In the genomic region with DNA sequence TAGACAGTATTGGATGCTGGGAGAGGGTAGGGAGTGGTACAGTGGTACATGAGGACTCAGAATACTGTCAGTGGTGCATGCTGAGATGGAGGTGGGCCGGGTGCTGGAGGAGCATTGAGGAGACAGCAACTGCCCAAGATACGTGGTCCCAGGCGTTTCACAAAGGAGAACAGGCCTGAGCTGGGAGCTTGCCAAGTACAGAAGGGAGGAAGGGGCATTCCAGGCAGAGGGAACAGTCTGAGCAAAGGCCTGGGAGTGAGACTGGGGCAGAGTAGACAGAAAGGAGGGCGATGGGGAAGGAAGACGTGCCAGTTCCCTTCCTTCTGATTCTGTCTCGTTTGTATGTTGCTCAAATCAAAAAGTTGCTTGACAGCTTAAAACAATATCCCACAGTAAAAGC, we compare ENCODE assay signal across 34 cellular contexts.
"Had no signal": no experiment of that assay in that cellular context is flagged by ENCODE, and none has a peak within 500 bp of the region (broad histone marks: within the 10 kb centered on the region; RNA-seq: fewer than 3 reads in every experiment).

No MANE protein-coding gene starts in this region.

- H3K9me3 Mint-ChIP-seq: activated CD4-positive, alpha-beta T cell treated with anti-CD3 and anti-CD28 coated beads, Interleukin-2, amount 10 ng/mL, durations not matched to agents 24 days and 14 days; activated CD8-positive, alpha-beta T cell treated with anti-CD3 and anti-CD28 coated beads for 36 hours; activated naive CD4-positive, alpha-beta T cell treated with anti-CD3 and anti-CD28 coated beads, Interleukin-2, amount 50 U/mL, for 72 hours; activated T-cell treated with anti-CD3 and anti-CD28 coated beads, Interleukin-2, amount 50 U/mL, for 4 hours; activated T-helper 17 cell treated with anti-CD3 and anti-CD28 coated beads, Interleukin-2, amount 50 U/mL, for 72 hours; T-cell had no signal

- DNase-seq: activated B cell treated with CpG ODN at 0.5 μM for 24 hours; activated CD4-positive, alpha-beta memory T cell treated with anti-CD3 and anti-CD28 coated beads for 36 hours; activated CD4-positive, alpha-beta T cell treated with anti-CD3 and anti-CD28 coated beads for 4 hours; activated CD4-positive, alpha-beta T cell treated with anti-CD3 and anti-CD28 coated beads, Interleukin-2, amount 10 ng/mL, durations not matched to agents 24 days and 14 days; activated CD4-positive, alpha-beta T cell treated with anti-CD3 and anti-CD28 coated beads, Interleukin-2, amount 50 U/mL, for 1 hour; activated CD4-positive, alpha-beta T cell treated with anti-CD3 and anti-CD28 coated beads, Interleukin-2, amount 50 U/mL, for 4 hours; activated CD4-positive, CD25-positive, alpha-beta regulatory T cell treated with anti-CD3 and anti-CD28 coated beads, Interleukin-2, amount 50 U/mL, for 72 hours; activated CD8-positive, alpha-beta memory T cell treated with anti-CD3 and anti-CD28 coated beads, Interleukin-2, amount 50 U/mL, for 4 hours; activated CD8-positive, alpha-beta T cell treated with anti-CD3 and anti-CD28 coated beads for 36 hours; activated effector memory CD4-positive, alpha-beta T cell treated with anti-CD3 and anti-CD28 coated beads, Interleukin-2, amount 50 U/mL, for 16 hours; activated gamma-delta T cell treated with Interleukin-2 at 50 U/mL for 16 hours; activated naive CD4-positive, alpha-beta T cell; activated naive CD4-positive, alpha-beta T cell treated with anti-CD3 and anti-CD28 coated beads for 36 hours; activated naive CD4-positive, alpha-beta T cell treated with anti-CD3 and anti-CD28 coated beads, Interleukin-2, amount 50 U/mL, for 16 hours; activated naive CD8-positive, alpha-beta T cell treated with anti-CD3 and anti-CD28 coated beads for 36 hours; activated T-cell treated with anti-CD3 and anti-CD28 coated beads for 4 hours; activated T-cell treated with anti-CD3 and anti-CD28 coated beads, Interleukin-2, amount 50 U/mL, for 1 hour; activated T-cell treated with anti-CD3 and anti-CD28 coated beads, Interleukin-2, amount 50 U/mL, for 4 hours; activated T-cell treated with anti-CD3 and anti-CD28 coated beads, Interleukin-2, amount 50 U/mL, for 72 hours; adrenal gland; amniotic stem cell; aorta; body of pancreas; brain microvascular endothelial cell; central memory CD4-positive, alpha-beta T cell; cerebellar nuclear complex; T-cell; T-helper 17 cell had no signal

- H3K36me3 ChIP-seq: adrenal gland, brain microvascular endothelial cell, breast epithelium had no signal

- H3K4me3 Mint-ChIP-seq: activated B cell treated with CpG ODN at 0.5 μM for 24 hours; activated CD4-positive, alpha-beta memory T cell treated with anti-CD3 and anti-CD28 coated beads for 36 hours; activated CD4-positive, alpha-beta T cell treated with anti-CD3 and anti-CD28 coated beads, Interleukin-2, amount 10 ng/mL, durations not matched to agents 24 days and 14 days; activated CD8-positive, alpha-beta T cell treated with anti-CD3 and anti-CD28 coated beads for 36 hours; activated naive CD4-positive, alpha-beta T cell treated with anti-CD3 and anti-CD28 coated beads for 36 hours; activated naive CD8-positive, alpha-beta T cell treated with anti-CD3 and anti-CD28 coated beads for 36 hours; activated T-cell treated with anti-CD3 and anti-CD28 coated beads, Interleukin-2, amount 50 U/mL, for 4 hours; activated T-cell treated with anti-CD3 and anti-CD28 coated beads, Interleukin-2, amount 50 U/mL, for 72 hours; activated T-helper 1 cell treated with anti-CD3 and anti-CD28 coated beads, Interleukin-12 subunit alpha, Interleukin-12 subunit beta, Interleukin-2, Interleukin-4 antibody, amounts not matched to agents 30 ng/mL and 10 ng/mL and 1 ng/mL, durations not matched to agents 14 hours and 24 hours and 36 hours; activated T-helper 17 cell treated with anti-CD3 and anti-CD28 coated beads, Interleukin-2, amount 50 U/mL, for 72 hours; T-cell; T-helper 17 cell had no signal

- H3K27me3 ChIP-seq: adrenal gland, body of pancreas, brain microvascular endothelial cell had no signal

- H3K4me1 Mint-ChIP-seq: activated B cell treated with CpG ODN at 0.5 μM for 24 hours; activated CD4-positive, alpha-beta T cell treated with anti-CD3 and anti-CD28 coated beads, Interleukin-2, amount 10 ng/mL, durations not matched to agents 24 days and 14 days; activated naive CD8-positive, alpha-beta T cell treated with anti-CD3 and anti-CD28 coated beads for 36 hours had no signal

- H3K4me3 ChIP-seq: adrenal gland, body of pancreas, breast epithelium had no signal

- FAIRE-seq: TTC549 had no signal

- H3K27ac ChIP-seq: adrenal gland, body of pancreas, brain microvascular endothelial cell, breast epithelium, VCaP had no signal

- H3K4me1 ChIP-seq: adrenal gland, body of pancreas, breast epithelium had no signal

- H3K27ac Mint-ChIP-seq: activated B cell treated with CpG ODN at 0.5 μM for 24 hours; activated CD4-positive, alpha-beta memory T cell treated with anti-CD3 and anti-CD28 coated beads for 36 hours; activated CD8-positive, alpha-beta T cell treated with anti-CD3 and anti-CD28 coated beads for 36 hours; activated naive CD4-positive, alpha-beta T cell treated with anti-CD3 and anti-CD28 coated beads for 36 hours; activated naive CD8-positive, alpha-beta T cell treated with anti-CD3 and anti-CD28 coated beads for 36 hours; activated T-cell treated with anti-CD3 and anti-CD28 coated beads, Interleukin-2, amount 50 U/mL, for 72 hours; activated T-helper 1 cell treated with anti-CD3 and anti-CD28 coated beads, Interleukin-12 subunit alpha, Interleukin-12 subunit beta, Interleukin-2, Interleukin-4 antibody, amounts not matched to agents 30 ng/mL and 10 ng/mL and 1 ng/mL, durations not matched to agents 14 hours and 24 hours and 36 hours; activated T-helper 17 cell treated with anti-CD3 and anti-CD28 coated beads, Interleukin-2, amount 50 U/mL, for 72 hours; T-cell; T-helper 17 cell had no signal

- H3K27me3 Mint-ChIP-seq: activated B cell treated with CpG ODN at 0.5 μM for 24 hours; activated CD4-positive, alpha-beta memory T cell treated with anti-CD3 and anti-CD28 coated beads for 36 hours; activated CD4-positive, alpha-beta T cell treated with anti-CD3 and anti-CD28 coated beads, Interleukin-2, amount 10 ng/mL, durations not matched to agents 24 days and 14 days; activated CD8-positive, alpha-beta T cell treated with anti-CD3 and anti-CD28 coated beads for 36 hours; activated naive CD8-positive, alpha-beta T cell treated with anti-CD3 and anti-CD28 coated beads for 36 hours; activated T-helper 17 cell treated with anti-CD3 and anti-CD28 coated beads, Interleukin-2, amount 50 U/mL, for 72 hours; T-cell; T-helper 17 cell had no signal

- H3K9me3 ChIP-seq: adrenal gland, body of pancreas had no signal
